ENCODE assay signal across 22 cellular contexts in genomic region chr20:939606-940005, GRCh38. TPM values are rescaled to one million over a fixed set of nuclear protein-coding genes. Genes with fewer than 3 reads are reported as not detected.
A peak's percentile ranks its signal among the peaks of the same experiment; 100 is the strongest.
DNase-seq lines count a peak whose midpoint lies in the region; ATAC-seq, FAIRE-seq and TF ChIP-seq lines count a peak whose summit lies in the region.
"Had no signal": no experiment of that assay in that cellular context is flagged by ENCODE, and none has a peak within 500 bp of the region (broad histone marks: within the 10 kb centered on the region; RNA-seq: fewer than 3 reads in every experiment).

No MANE protein-coding gene starts in this region.

- no peaks in the 10 kb centered on the region for H3K27me3 ChIP-seq in H1 (replicated peaks in 1 of 4; ENCODE audit: control insufficient read depth in 3 of 4, extremely low read depth in 1 of 4, insufficient read depth in 3 of 4, low read length in 3 of 4)

- no peak overlapping the region for H2BK5ac ChIP-seq in H1 (ENCODE audit: low read depth, low read length)

- DNase-seq in coronary artery (ENCODE audit: low spot score) (peak; percentile 40), H1 (ENCODE audit: low read depth in 1 of 2, low spot score in 2 of 2) (no peak), left lobe of liver (ENCODE audit: low spot score) (peak; percentile 12), RKO (ENCODE audit: low spot score) (no peak)
- DNase-seq in activated CD4-positive, CD25-positive, alpha-beta regulatory T cell (lab: John Stamatoyannopoulos, UW), result no peak
- DNase-seq: C1 segment of cervical spinal cord; Calu3; CD4-positive, alpha-beta memory T cell; COR-L47; DMS53; DMS79 treated with DMSO at 0.1 percent for 48 hours; GF-D8; GOT3; H7; HCEC 1CT had no signal

- no peaks in the 10 kb centered on the region for H4K20me1 ChIP-seq in H1 (replicated peaks in 1 of 2; ENCODE audit: control insufficient read depth in 1 of 2, insufficient read depth in 2 of 2, low read length in 2 of 2)

- H2BK12ac ChIP-seq in H1 (ENCODE audit: low read depth, low read length), result no peak overlapping the region; the same call in 1 of the 2 replicates

- no peak for ATAC-seq in left lobe of liver
- ATAC-seq in GM19351 (IDR thresholded peaks at IDR 0.05; ENCODE audit: unreplicated experiment), result no peak

- TF ChIP-seq POLR2A in H1 (IDR thresholded peaks at IDR 0.05; ENCODE audit: control extremely low read depth in 1 of 2, low read depth in 2 of 2, low read length in 2 of 2), result no peak

- H3K79me1 ChIP-seq in H1 (ENCODE audit: low read depth, low read length), result no peaks in the 10 kb centered on the region

- no peak overlapping the region for H3K27ac ChIP-seq in coronary artery
- no peak overlapping the region for H3K27ac ChIP-seq in H1 (ENCODE audit: low read depth, low read length)

- no peak overlapping the region for H3K9ac ChIP-seq in H1 (replicated peaks in 1 of 4; ENCODE audit: extremely low read depth in 1 of 4, low read depth in 3 of 4, low read length in 3 of 4)

- H3K18ac ChIP-seq in H1 (ENCODE audit: extremely low read depth, low read length), result no peak overlapping the region

- no peak overlapping the region for H3K4me3 ChIP-seq in coronary artery
- no peak overlapping the region for H3K4me3 ChIP-seq in H1 (ENCODE audit: extremely low read depth in 1 of 4, insufficient read depth in 2 of 4, low read depth in 3 of 4, low read length in 4 of 4)

- no peak overlapping the region for H3K4ac ChIP-seq in H1 (replicated peaks; ENCODE audit: insufficient read length, low read depth, low read length)

- no peak for FAIRE-seq in H1 (lab: Jason Lieb, UNC)
- FAIRE-seq: GM12891, GM18507 had no signal

- POLR2A ChIA-PET in H1 (lab: Charles Lee; ENCODE audit: partially characterized antibody), result no interaction called here

- no peak overlapping the region for H4K5ac ChIP-seq in H1 (ENCODE audit: insufficient read length, low read depth, low read length)

- 0 out of 2 replicates have a peak overlapping the region, but pooled peaks have one; percentile 46 for H2BK15ac ChIP-seq in H1 (ENCODE audit: low read length)

- H2AFZ ChIP-seq in H1 (ENCODE audit: low read length), result no peak overlapping the region

- TF ChIP-seq CTCF in coronary artery (IDR thresholded peaks at IDR 0.05), result no peak
- no peak for TF ChIP-seq CTCF in H1 (IDR thresholded peaks at IDR 0.05; ENCODE audit: control extremely low read depth in 1 of 3, insufficient read depth in 1 of 3, low read depth in 1 of 3, low read length in 3 of 3)

- H3K9me3 ChIP-seq in H1 (ENCODE audit: insufficient read depth in 2 of 2, low read depth in 1 of 2, low read length in 1 of 2), result no peaks in the 10 kb centered on the region

- 86% methylated on average over 5 of the region's 5 CpGs; no CpG with 5 or more reads in 1 of the 2 experiments for whole genome bisulfite sequencing in H1 (ENCODE audit: extremely low coverage in 1 of 2, insufficient coverage in 1 of 2, insufficient read length in 1 of 2, insufficient replicate concordance in 2 of 2, low coverage in 1 of 2, low lambda C conversion rate in 2 of 2, missing lambda C conversion rate in 1 of 2), 2 experiments

- H3K23ac ChIP-seq in H1 (ENCODE audit: insufficient read length), result no peak overlapping the region

- H3K79me2 ChIP-seq in H1 (ENCODE audit: control insufficient read depth in 1 of 2, insufficient read depth in 2 of 2, low read length in 2 of 2), result no peaks in the 10 kb centered on the region

- no peak overlapping the region for H2AK5ac ChIP-seq in H1 (ENCODE audit: low read depth, low read length)

- H3K4me2 ChIP-seq in H1 (ENCODE audit: insufficient read depth in 1 of 2, low read depth in 2 of 2, low read length in 2 of 2), result no peak overlapping the region

- CTCF ChIA-PET in H1 (lab: Charles Lee; ENCODE audit: partially characterized antibody), result interaction anchor here (5.0 to 8.5 kb wide), 2 partner anchors 17 kb away, joined by 45 to 83 read pairs; no protein-coding TSS in a partner anchor

- no peak overlapping the region for H3K14ac ChIP-seq in H1 (ENCODE audit: insufficient read length)

- H3K56ac ChIP-seq in H1 (replicated peaks; ENCODE audit: insufficient read length, low read depth, low read length), result no peak overlapping the region

- H4K8ac ChIP-seq in H1 (ENCODE audit: extremely low read depth, insufficient read depth, low read length), result no peak overlapping the region

- no peaks in the 10 kb centered on the region for H3K36me3 ChIP-seq in H1 (ENCODE audit: control insufficient read depth in 2 of 4, insufficient read depth in 4 of 4, low read length in 3 of 4)

- no peak overlapping the region for H2BK120ac ChIP-seq in H1 (replicated peaks; ENCODE audit: low read depth, low read length)

- H3K4me1 ChIP-seq in H1 (replicated peaks in 1 of 4; ENCODE audit: control insufficient read depth in 3 of 4, insufficient read depth in 4 of 4, low read length in 3 of 4), result peaks cover 0 to 7% (median 4%) of the 10 kb centered on the region in 4 experiments; a peak in 5 of 7 replicates

- TF ChIP-seq RAD21 in H1 (IDR thresholded peaks at IDR 0.05 in 1 of 2, conservative IDR thresholded peaks at IDR 0.05 in 1 of 2; ENCODE audit: low read depth in 2 of 2, low read length in 2 of 2), result no peak

- H4K91ac ChIP-seq in H1 (replicated peaks; ENCODE audit: insufficient read length, low read length), result no peak overlapping the region

- H2BK20ac ChIP-seq in H1 (ENCODE audit: low read length), result no peak overlapping the region

- no peak for TF ChIP-seq EP300 in H1 (IDR thresholded peaks at IDR 0.05; ENCODE audit: borderline replicate concordance in 1 of 2, low read depth in 2 of 2, low read length in 2 of 2)

- no peaks in the 10 kb centered on the region for H3K23me2 ChIP-seq in H1 (ENCODE audit: low read depth, low read length)

TF ChIP-seq in H1, 55 proteins besides CTCF, POLR2A, EP300 and RAD21:
- TF ChIP-seq SP4 (IDR thresholded peaks at IDR 0.05; ENCODE audit: low read length), result no peak
- TF ChIP-seq KDM4A (IDR thresholded peaks at IDR 0.05; ENCODE audit: low read depth, low read length, severe bottlenecking), result no peak
- no peak for TF ChIP-seq POU5F1 (IDR thresholded peaks at IDR 0.05; ENCODE audit: low read depth, low read length)
- no peak for TF ChIP-seq RNF2 (IDR thresholded peaks at IDR 0.05; ENCODE audit: borderline replicate concordance, low read depth, low read length, missing control alignments, poor library complexity, severe bottlenecking)
- TF ChIP-seq BRCA1 (IDR thresholded peaks at IDR 0.05; ENCODE audit: low read depth, low read length), result no peak
- no peak for TF ChIP-seq NRF1 (IDR thresholded peaks at IDR 0.05; ENCODE audit: low read depth, low read length)
- no peak for TF ChIP-seq TBP (IDR thresholded peaks at IDR 0.05; ENCODE audit: low read depth, low read length)
- TF ChIP-seq, protein P1, sequence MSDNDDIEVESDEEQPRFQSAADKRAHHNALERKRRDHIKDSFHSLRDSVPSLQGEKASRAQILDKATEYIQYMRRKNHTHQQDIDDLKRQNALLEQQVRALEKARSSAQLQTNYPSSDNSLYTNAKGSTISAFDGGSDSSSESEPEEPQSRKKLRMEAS (IDR thresholded peaks at IDR 0.05), result no peak
- no peak for TF ChIP-seq KDM1A (IDR thresholded peaks at IDR 0.05; ENCODE audit: borderline replicate concordance, low read length)
- no peak for TF ChIP-seq CREB1 (IDR thresholded peaks at IDR 0.05)
- no peak for TF ChIP-seq GTF2F1 (IDR thresholded peaks at IDR 0.05; ENCODE audit: borderline replicate concordance, low read depth, low read length)
- no peak for TF ChIP-seq FOSL1 (IDR thresholded peaks at IDR 0.05; ENCODE audit: insufficient read depth, low read depth, low read length)
- TF ChIP-seq JUN (IDR thresholded peaks at IDR 0.05; ENCODE audit: low read depth, low read length), result no peak
- no peak for TF ChIP-seq EZH2 (IDR thresholded peaks at IDR 0.05; ENCODE audit: low read depth, low read length, severe bottlenecking)
- no peak for TF ChIP-seq POLR2AphosphoS5 (IDR thresholded peaks at IDR 0.05; ENCODE audit: low read depth, low read length)
- no peak for TF ChIP-seq TEAD4 (IDR thresholded peaks at IDR 0.05; ENCODE audit: low read depth, low read length)
- no peak for TF ChIP-seq TCF12 (IDR thresholded peaks at IDR 0.05; ENCODE audit: low read depth, low read length)
- no peak for TF ChIP-seq CBX5 (IDR thresholded peaks at IDR 0.05; ENCODE audit: low read depth, low read length)
- no peak for TF ChIP-seq HDAC2 (IDR thresholded peaks at IDR 0.05; ENCODE audit: borderline replicate concordance in 1 of 2, low read depth in 2 of 2, low read length in 2 of 2)

RNA-seq across cellular contexts. Expression of gene ANGPT4, which starts 23.5 kb away (rescaled TPM):
- 0.06 and 0.07 TPM in 2 replicates for total RNA-seq in H1 (2021; fragmentation: NEBNext Ultra II Directional; extraction: Animal tissue kit (Norgen Biotek cat#: 25700))
- 0.25 and 0.33 TPM in 2 replicates for polyA plus RNA-seq in H1 (2011; rRNA removed)
- polyA plus RNA-seq in H1 (2011; cell fraction: cytosol; rRNA removed), result 0.26 TPM
- polyA plus RNA-seq in H1 (2011; cell fraction: nucleus; rRNA removed), result 0.31 TPM
- 0.04 to 0.24 TPM (median 0.14 TPM) in 4 replicates for polyA plus RNA-seq in H1 (2012, experiment 1 of 2)
- 0.05 TPM for polyA plus RNA-seq in H1 (2012, experiment 2 of 2)
- 0.41 TPM for polyA plus RNA-seq in H1 (2013, experiment 1 of 2)
- polyA plus RNA-seq in H1 (2013, experiment 2 of 2), result 0.37 TPM
- polyA minus RNA-seq in H1 (2011; rRNA and poly(A)+ RNA removed), result 0.25 and 0.49 TPM in 2 replicates
- polyA minus RNA-seq in H1 (2011; cell fraction: cytosol; rRNA and poly(A)+ RNA removed), result not detected
- polyA minus RNA-seq in H1 (2011; cell fraction: nucleus; rRNA and poly(A)+ RNA removed), result 0.20 TPM
- total RNA-seq in left lobe of liver, result 0.05 TPM
- total RNA-seq: A172; A673; Calu3; CD4-positive, alpha-beta memory T cell; G401 had no signal
- polyA plus RNA-seq: BJ; CD4-positive, alpha-beta memory T cell had no signal

Comparison
In these comparisons a context has a peak if more than half of its experiments do, and no peak if none do; other contexts are left out.
1. DNase-seq: peak in coronary artery (single experiment) and left lobe of liver (single experiment); none in H1 (0 of 2), activated CD4-positive, CD25-positive, alpha-beta regulatory T cell (0 of 4) and RKO (single experiment).